Comparison of ENCODE assay signal across 1 cellular context in the genomic region with DNA sequence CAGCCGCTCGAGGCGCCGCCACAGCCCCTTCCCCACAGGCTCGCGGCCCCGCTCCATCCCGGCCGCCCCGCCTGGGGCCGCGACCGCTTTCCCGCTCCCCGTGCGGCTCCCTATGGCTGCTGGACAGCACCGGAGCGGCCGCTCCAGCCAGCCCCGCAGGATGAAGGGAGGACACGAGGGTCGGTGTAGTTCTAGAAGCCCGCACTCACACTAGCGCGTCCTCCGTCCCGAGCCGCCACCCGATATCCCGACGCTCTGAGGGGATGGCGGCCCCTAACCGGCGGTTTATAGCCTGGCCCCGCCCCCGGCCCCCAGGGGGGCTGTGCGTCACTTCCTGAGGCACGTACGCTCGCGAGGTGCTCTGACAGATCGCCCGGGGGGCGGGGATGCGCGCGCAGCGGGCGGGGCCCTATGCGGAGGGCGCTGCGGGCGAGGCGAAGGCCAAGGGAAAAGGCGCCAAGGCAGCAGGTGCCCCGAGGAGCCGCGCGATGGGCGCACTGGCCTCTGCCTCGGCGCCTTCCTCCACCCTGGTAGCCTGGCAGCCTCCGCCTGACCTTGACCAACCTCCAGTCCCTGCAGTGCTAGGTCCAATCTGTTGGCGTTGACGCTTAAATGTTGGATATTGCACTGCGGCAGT.
TF ChIP-seq lines count a peak whose summit lies in the region.

A gene (minus strand): TSS at position 257 of the 637 bp plus-strand sequence. CDS start 4,991 bp downstream, outside the sequence.

TF ChIP-seq in HepG2, 621 proteins besides CTCF, POLR2A, EP300 and RAD21 (continued from another document and continues in another):
- 0 out of 2 replicates have a peak, but pooled peaks have one; percentile 21 for TF ChIP-seq RFXANK (CRISPR knock-in tag; IDR thresholded peaks at IDR 0.05)
- TF ChIP-seq, protein P1, sequence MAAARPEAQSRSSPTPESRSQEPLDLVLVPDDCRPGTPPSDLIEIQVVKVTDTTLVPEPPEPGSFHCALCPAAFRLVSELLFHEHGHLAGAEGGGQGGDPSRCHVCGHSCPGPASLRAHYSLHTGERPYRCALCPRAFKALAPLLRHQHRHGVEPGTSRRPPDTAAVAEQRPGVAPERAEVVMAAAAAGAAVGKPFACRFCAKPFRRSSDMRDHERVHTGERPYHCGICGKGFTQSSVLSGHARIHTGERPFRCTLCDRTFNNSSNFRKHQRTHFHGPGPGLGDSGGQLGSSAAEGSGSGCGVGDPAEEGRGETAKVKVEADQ (CRISPR knock-in tag; IDR thresholded peaks at IDR 0.05; ENCODE audit: borderline replicate concordance): peak; percentile 94; the same call in 1 of the 2 replicates
- peak; percentile 58; the same call in 1 of the 2 replicates for TF ChIP-seq TARDBP (CRISPR knock-in tag; IDR thresholded peaks at IDR 0.05)
- peak; percentile 46; the same call in 1 of the 2 replicates for TF ChIP-seq CENPT (CRISPR knock-in tag; IDR thresholded peaks at IDR 0.05; ENCODE audit: low read depth)
- TF ChIP-seq NR2F6 (IDR thresholded peaks at IDR 0.05): no peak
- TF ChIP-seq NR2F6 (CRISPR knock-in tag; IDR thresholded peaks at IDR 0.05): peak; percentile 74
- 0 out of 2 replicates have a peak, but pooled peaks have one; percentile 81 for TF ChIP-seq ZNF607 (CRISPR knock-in tag; IDR thresholded peaks at IDR 0.05; ENCODE audit: borderline replicate concordance)
- TF ChIP-seq ONECUT2 (CRISPR knock-in tag; IDR thresholded peaks at IDR 0.05): no peak
- TF ChIP-seq SIN3B (IDR thresholded peaks at IDR 0.05; ENCODE audit: low read length): no peak
- TF ChIP-seq ZNF225 (CRISPR knock-in tag; IDR thresholded peaks at IDR 0.05): 0 out of 2 replicates have a peak, but pooled peaks have one; percentile 52
- TF ChIP-seq TRIM24 (CRISPR knock-in tag; IDR thresholded peaks at IDR 0.05): peak; percentile 62; the same call in 1 of the 2 replicates
- TF ChIP-seq ZBTB3 (CRISPR knock-in tag; IDR thresholded peaks at IDR 0.05; ENCODE audit: borderline replicate concordance, low read depth): peak; percentile 76
- TF ChIP-seq, protein P2, sequence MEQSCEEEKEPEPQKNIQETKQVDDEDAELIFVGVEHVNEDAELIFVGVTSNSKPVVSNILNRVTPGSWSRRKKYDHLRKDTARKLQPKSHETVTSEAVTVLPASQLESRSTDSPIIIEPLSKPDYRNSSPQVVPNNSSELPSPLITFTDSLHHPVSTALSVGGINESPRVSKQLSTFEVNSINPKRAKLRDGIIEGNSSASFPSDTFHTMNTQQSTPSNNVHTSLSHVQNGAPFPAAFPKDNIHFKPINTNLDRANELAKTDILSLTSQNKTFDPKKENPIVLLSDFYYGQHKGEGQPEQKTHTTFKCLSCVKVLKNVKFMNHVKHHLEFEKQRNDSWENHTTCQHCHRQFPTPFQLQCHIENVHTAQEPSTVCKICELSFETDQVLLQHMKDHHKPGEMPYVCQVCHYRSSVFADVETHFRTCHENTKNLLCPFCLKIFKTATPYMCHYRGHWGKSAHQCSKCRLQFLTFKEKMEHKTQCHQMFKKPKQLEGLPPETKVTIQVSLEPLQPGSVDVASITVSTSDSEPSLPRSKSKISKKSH (CRISPR knock-in tag; IDR thresholded peaks at IDR 0.05; ENCODE audit: borderline replicate concordance): peak; percentile 73
- TF ChIP-seq, protein P3, sequence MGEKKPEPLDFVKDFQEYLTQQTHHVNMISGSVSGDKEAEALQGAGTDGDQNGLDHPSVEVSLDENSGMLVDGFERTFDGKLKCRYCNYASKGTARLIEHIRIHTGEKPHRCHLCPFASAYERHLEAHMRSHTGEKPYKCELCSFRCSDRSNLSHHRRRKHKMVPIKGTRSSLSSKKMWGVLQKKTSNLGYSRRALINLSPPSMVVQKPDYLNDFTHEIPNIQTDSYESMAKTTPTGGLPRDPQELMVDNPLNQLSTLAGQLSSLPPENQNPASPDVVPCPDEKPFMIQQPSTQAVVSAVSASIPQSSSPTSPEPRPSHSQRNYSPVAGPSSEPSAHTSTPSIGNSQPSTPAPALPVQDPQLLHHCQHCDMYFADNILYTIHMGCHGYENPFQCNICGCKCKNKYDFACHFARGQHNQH (CRISPR knock-in tag; IDR thresholded peaks at IDR 0.05): peak; percentile 92
- peak; percentile 49 for TF ChIP-seq JARID2 (CRISPR knock-in tag; IDR thresholded peaks at IDR 0.05; ENCODE audit: insufficient replicate concordance)
- TF ChIP-seq ZNF12 (CRISPR knock-in tag; IDR thresholded peaks at IDR 0.05): 0 out of 2 replicates have a peak, but pooled peaks have one; percentile 15
- TF ChIP-seq, protein P4, sequence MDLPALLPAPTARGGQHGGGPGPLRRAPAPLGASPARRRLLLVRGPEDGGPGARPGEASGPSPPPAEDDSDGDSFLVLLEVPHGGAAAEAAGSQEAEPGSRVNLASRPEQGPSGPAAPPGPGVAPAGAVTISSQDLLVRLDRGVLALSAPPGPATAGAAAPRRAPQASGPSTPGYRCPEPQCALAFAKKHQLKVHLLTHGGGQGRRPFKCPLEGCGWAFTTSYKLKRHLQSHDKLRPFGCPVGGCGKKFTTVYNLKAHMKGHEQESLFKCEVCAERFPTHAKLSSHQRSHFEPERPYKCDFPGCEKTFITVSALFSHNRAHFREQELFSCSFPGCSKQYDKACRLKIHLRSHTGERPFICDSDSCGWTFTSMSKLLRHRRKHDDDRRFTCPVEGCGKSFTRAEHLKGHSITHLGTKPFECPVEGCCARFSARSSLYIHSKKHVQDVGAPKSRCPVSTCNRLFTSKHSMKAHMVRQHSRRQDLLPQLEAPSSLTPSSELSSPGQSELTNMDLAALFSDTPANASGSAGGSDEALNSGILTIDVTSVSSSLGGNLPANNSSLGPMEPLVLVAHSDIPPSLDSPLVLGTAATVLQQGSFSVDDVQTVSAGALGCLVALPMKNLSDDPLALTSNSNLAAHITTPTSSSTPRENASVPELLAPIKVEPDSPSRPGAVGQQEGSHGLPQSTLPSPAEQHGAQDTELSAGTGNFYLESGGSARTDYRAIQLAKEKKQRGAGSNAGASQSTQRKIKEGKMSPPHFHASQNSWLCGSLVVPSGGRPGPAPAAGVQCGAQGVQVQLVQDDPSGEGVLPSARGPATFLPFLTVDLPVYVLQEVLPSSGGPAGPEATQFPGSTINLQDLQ (CRISPR knock-in tag; IDR thresholded peaks at IDR 0.05): no peak
- no peak for TF ChIP-seq ZNF180 (CRISPR knock-in tag; IDR thresholded peaks at IDR 0.05; ENCODE audit: borderline replicate concordance, low read depth)
- peak; percentile 94 for TF ChIP-seq ZNF501 (CRISPR knock-in tag; IDR thresholded peaks at IDR 0.05)
- TF ChIP-seq ZNF674 (CRISPR knock-in tag; IDR thresholded peaks at IDR 0.05; ENCODE audit: low read depth): 0 out of 2 replicates have a peak, but pooled peaks have one; percentile 33
- TF ChIP-seq, protein P5, sequence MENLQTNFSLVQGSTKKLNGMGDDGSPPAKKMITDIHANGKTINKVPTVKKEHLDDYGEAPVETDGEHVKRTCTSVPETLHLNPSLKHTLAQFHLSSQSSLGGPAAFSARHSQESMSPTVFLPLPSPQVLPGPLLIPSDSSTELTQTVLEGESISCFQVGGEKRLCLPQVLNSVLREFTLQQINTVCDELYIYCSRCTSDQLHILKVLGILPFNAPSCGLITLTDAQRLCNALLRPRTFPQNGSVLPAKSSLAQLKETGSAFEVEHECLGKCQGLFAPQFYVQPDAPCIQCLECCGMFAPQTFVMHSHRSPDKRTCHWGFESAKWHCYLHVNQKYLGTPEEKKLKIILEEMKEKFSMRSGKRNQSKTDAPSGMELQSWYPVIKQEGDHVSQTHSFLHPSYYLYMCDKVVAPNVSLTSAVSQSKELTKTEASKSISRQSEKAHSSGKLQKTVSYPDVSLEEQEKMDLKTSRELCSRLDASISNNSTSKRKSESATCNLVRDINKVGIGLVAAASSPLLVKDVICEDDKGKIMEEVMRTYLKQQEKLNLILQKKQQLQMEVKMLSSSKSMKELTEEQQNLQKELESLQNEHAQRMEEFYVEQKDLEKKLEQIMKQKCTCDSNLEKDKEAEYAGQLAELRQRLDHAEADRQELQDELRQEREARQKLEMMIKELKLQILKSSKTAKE (CRISPR knock-in tag; IDR thresholded peaks at IDR 0.05; ENCODE audit: borderline replicate concordance): peak; percentile 60; the same call in 1 of the 2 replicates
- TF ChIP-seq ATF1 (CRISPR knock-in tag; IDR thresholded peaks at IDR 0.05): peak; percentile 90
- peak; percentile 71 for TF ChIP-seq ZNF761 (CRISPR knock-in tag; conservative IDR thresholded peaks at IDR 0.05)
- peak; percentile 92 for TF ChIP-seq PHF8 (CRISPR knock-in tag; IDR thresholded peaks at IDR 0.05)
- TF ChIP-seq, protein P6, sequence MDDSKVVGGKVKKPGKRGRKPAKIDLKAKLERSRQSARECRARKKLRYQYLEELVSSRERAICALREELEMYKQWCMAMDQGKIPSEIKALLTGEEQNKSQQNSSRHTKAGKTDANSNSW (CRISPR knock-in tag; IDR thresholded peaks at IDR 0.05; ENCODE audit: borderline replicate concordance): peak; percentile 90; the same call in 1 of the 2 replicates
- TF ChIP-seq, protein P7, sequence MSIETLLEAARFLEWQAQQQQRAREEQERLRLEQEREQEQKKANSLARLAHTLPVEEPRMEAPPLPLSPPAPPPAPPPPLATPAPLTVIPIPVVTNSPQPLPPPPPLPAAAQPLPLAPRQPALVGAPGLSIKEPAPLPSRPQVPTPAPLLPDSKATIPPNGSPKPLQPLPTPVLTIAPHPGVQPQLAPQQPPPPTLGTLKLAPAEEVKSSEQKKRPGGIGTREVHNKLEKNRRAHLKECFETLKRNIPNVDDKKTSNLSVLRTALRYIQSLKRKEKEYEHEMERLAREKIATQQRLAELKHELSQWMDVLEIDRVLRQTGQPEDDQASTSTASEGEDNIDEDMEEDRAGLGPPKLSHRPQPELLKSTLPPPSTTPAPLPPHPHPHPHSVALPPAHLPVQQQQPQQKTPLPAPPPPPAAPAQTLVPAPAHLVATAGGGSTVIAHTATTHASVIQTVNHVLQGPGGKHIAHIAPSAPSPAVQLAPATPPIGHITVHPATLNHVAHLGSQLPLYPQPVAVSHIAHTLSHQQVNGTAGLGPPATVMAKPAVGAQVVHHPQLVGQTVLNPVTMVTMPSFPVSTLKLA (IDR thresholded peaks at IDR 0.05): peak; percentile 10; the same call in 1 of the 2 replicates
- peak; percentile 77 for TF ChIP-seq MXD4 (CRISPR knock-in tag; IDR thresholded peaks at IDR 0.05)
- TF ChIP-seq, protein P8, sequence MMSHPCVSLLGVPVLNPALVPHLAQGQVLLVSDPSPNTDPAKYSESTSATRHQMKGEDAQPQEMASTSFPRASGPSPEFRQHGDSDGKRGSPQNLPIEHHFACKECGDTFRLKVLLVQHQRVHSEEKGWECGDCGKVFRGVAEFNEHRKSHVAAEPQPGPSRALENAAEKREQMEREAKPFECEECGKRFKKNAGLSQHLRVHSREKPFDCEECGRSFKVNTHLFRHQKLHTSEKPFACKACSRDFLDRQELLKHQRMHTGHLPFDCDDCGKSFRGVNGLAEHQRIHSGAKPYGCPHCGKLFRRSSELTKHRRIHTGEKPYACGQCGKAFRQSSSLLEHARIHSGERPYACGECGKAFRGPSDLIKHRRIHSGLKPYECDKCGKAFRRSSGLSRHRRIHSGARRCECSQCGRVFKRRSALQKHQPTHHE (CRISPR knock-in tag; IDR thresholded peaks at IDR 0.05; ENCODE audit: borderline replicate concordance): peak; percentile 84; the same call in 1 of the 2 replicates
- TF ChIP-seq ZFP82 (CRISPR knock-in tag; IDR thresholded peaks at IDR 0.05; ENCODE audit: borderline replicate concordance): no peak
- TF ChIP-seq NR2C2 (CRISPR knock-in tag; IDR thresholded peaks at IDR 0.05; ENCODE audit: borderline replicate concordance): peak; percentile 82
- TF ChIP-seq MXI1 (IDR thresholded peaks at IDR 0.05; ENCODE audit: borderline replicate concordance, low read depth, low read length): peak; percentile 88; the same call in 2 of the 3 replicates
- no peak for TF ChIP-seq ZNF30 (CRISPR knock-in tag; IDR thresholded peaks at IDR 0.05)
- TF ChIP-seq WIZ (CRISPR knock-in tag; IDR thresholded peaks at IDR 0.05): peak; percentile 85; the same call in 1 of the 2 replicates
- TF ChIP-seq ZNF274 (CRISPR knock-in tag; IDR thresholded peaks at IDR 0.05): peak; percentile 43
- peak; percentile 80 for TF ChIP-seq ZNF772 (CRISPR knock-in tag; IDR thresholded peaks at IDR 0.05)
- TF ChIP-seq, protein P9, sequence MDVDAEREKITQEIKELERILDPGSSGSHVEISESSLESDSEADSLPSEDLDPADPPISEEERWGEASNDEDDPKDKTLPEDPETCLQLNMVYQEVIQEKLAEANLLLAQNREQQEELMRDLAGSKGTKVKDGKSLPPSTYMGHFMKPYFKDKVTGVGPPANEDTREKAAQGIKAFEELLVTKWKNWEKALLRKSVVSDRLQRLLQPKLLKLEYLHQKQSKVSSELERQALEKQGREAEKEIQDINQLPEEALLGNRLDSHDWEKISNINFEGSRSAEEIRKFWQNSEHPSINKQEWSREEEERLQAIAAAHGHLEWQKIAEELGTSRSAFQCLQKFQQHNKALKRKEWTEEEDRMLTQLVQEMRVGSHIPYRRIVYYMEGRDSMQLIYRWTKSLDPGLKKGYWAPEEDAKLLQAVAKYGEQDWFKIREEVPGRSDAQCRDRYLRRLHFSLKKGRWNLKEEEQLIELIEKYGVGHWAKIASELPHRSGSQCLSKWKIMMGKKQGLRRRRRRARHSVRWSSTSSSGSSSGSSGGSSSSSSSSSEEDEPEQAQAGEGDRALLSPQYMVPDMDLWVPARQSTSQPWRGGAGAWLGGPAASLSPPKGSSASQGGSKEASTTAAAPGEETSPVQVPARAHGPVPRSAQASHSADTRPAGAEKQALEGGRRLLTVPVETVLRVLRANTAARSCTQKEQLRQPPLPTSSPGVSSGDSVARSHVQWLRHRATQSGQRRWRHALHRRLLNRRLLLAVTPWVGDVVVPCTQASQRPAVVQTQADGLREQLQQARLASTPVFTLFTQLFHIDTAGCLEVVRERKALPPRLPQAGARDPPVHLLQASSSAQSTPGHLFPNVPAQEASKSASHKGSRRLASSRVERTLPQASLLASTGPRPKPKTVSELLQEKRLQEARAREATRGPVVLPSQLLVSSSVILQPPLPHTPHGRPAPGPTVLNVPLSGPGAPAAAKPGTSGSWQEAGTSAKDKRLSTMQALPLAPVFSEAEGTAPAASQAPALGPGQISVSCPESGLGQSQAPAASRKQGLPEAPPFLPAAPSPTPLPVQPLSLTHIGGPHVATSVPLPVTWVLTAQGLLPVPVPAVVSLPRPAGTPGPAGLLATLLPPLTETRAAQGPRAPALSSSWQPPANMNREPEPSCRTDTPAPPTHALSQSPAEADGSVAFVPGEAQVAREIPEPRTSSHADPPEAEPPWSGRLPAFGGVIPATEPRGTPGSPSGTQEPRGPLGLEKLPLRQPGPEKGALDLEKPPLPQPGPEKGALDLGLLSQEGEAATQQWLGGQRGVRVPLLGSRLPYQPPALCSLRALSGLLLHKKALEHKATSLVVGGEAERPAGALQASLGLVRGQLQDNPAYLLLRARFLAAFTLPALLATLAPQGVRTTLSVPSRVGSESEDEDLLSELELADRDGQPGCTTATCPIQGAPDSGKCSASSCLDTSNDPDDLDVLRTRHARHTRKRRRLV (CRISPR knock-in tag; IDR thresholded peaks at IDR 0.05): no peak
- no peak for TF ChIP-seq ZNF24 (IDR thresholded peaks at IDR 0.05)
- TF ChIP-seq MBNL3 (CRISPR knock-in tag; conservative IDR thresholded peaks at IDR 0.05): no peak
